Comparison of ENCODE assay signal across 1 cellular context in the genomic region with DNA sequence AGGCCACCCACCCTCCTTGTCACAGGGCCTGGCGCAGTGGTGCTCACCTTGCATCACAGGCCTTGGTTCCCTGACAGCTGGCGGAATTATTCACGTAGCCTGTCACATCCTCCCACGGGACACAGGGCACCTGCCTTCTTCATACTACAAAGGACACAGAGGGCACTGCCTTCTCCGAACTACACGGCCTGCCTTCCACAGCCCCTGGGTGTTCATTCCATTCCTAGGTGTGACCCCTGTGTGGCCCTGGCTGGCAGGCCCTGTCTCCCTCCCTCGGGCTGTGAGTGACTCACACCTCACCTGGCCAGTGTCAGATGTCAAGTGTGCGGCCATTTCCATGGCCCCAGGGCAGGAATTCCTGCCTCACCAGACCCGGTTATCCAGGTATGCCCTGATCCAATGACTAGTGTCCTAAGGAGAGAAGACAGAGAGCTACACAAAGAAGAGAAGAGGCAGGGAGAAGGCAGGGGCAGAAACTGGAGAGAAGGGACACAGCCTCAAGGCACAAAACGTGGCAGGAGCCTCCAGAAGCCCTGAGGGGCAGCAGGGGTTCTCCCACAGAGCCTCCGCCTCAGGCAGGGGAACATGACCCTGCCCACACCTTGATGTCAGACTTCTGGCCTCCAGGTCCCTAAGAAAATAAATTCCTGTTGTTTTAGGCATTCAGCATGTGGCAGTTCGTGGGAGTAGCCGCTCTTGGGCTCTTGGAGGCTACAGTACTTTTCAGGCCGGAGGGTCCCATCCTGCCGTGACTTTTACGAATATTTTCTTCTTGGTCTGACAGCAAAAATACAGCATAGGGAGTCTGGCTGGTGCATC.
TF ChIP-seq lines count a peak whose summit lies in the region.

No MANE protein-coding gene starts in this region.

TF ChIP-seq in IMR-90, 13 proteins besides CTCF, POLR2A, EP300 and RAD21 (continued from another document):
- TF ChIP-seq MAZ (IDR thresholded peaks at IDR 0.05; ENCODE audit: borderline replicate concordance, low read depth, low read length) = no peak
- TF ChIP-seq SMC3 (IDR thresholded peaks at IDR 0.05; ENCODE audit: low read depth, low read length) = no peak
- TF ChIP-seq FOS (IDR thresholded peaks at IDR 0.05; ENCODE audit: low read depth, low read length) = no peak
- no peak for TF ChIP-seq ELK1 (IDR thresholded peaks at IDR 0.05; ENCODE audit: borderline replicate concordance, low read depth, low read length)
- no peak for TF ChIP-seq MXI1 (IDR thresholded peaks at IDR 0.05; ENCODE audit: borderline replicate concordance, low read depth, low read length)
- TF ChIP-seq RCOR1 (IDR thresholded peaks at IDR 0.05; ENCODE audit: insufficient replicate concordance, low read length) = no peak
- no peak for TF ChIP-seq CHD1 (IDR thresholded peaks at IDR 0.05; ENCODE audit: low read depth, low read length)
- TF ChIP-seq BHLHE40 (IDR thresholded peaks at IDR 0.05; ENCODE audit: low read depth, low read length) = no peak
- TF ChIP-seq MAFK (IDR thresholded peaks at IDR 0.05; ENCODE audit: low read depth, low read length) = no peak
